In the genomic region with DNA sequence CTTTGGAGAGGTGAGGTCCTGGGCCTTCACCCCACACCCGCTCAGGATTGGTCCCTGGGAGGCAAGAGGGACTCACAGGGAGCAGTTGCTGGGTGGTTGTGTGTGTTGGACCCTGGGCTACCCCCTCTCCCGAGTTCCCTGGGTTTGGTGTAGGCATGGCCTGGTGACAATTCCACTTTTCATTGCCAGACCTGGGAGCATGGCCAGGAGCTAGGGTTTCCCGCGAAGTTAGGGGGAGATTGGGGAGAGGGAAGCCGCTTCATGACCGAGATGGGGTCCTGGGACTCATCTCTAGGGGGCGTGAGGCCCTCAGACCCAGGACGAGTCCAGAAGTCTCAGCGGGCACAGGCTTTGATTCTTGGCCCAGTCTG, we compare ENCODE assay signal across 9 cellular contexts. TPM values are rescaled to one million over a fixed set of nuclear protein-coding genes. Genes with fewer than 3 reads are reported as not detected.
DNase-seq lines count a peak whose midpoint lies in the region; ATAC-seq and TF ChIP-seq lines count a peak whose summit lies in the region.
"Had no signal": no experiment of that assay in that cellular context is flagged by ENCODE, and none has a peak within 500 bp of the region (broad histone marks: within the 10 kb centered on the region; RNA-seq: fewer than 3 reads in every experiment).

No MANE protein-coding gene starts in this region.

- no peaks in the 10 kb centered on the region for H3K9me2 ChIP-seq in SU-DHL-6 (replicated peaks; ENCODE audit: insufficient read depth, low read length)

- H3K9ac ChIP-seq in SU-DHL-6 (ENCODE audit: low read length) = peak overlapping the region; percentile 91

- H3K27ac ChIP-seq in SU-DHL-6 (ENCODE audit: low read depth, low read length) (peak overlapping the region; percentile 96), skin epidermis (peak overlapping the region in 20 of 21 experiments; percentile 12 to 84 (median 70))

- peak; percentile 46 for TF ChIP-seq CTCF in SU-DHL-6 (IDR thresholded peaks at IDR 0.05; ENCODE audit: insufficient read depth, low read length, poor library complexity, severe bottlenecking)

- ATAC-seq in HG03159 (IDR thresholded peaks at IDR 0.05; ENCODE audit: unreplicated experiment) (no peak), GM19463 (IDR thresholded peaks at IDR 0.05; ENCODE audit: unreplicated experiment) (no peak)

- H3K4me2 ChIP-seq in SU-DHL-6 (ENCODE audit: low read depth, low read length, poor library complexity, severe bottlenecking) = peak overlapping the region; percentile 95

- H3K9me3 ChIP-seq in SU-DHL-6 (ENCODE audit: insufficient read depth, low read length) = no peaks in the 10 kb centered on the region

- no peaks in the 10 kb centered on the region for H4K20me1 ChIP-seq in SU-DHL-6 (ENCODE audit: low read depth, low read length)

- H2AFZ ChIP-seq in SU-DHL-6 (ENCODE audit: low read depth, low read length, severe bottlenecking) = no peak overlapping the region

- H3K79me2 ChIP-seq in SU-DHL-6 (ENCODE audit: insufficient read depth, low read length) = peaks cover 47% of the 10 kb centered on the region

- peaks cover 53% of the 10 kb centered on the region for H3F3A ChIP-seq in SU-DHL-6 (ENCODE audit: insufficient read depth)

- peak overlapping the region; percentile 77 for H3K4me3 ChIP-seq in H7 (ENCODE audit: insufficient read depth, low read depth, low read length)
- H3K4me3 ChIP-seq in SU-DHL-6 (ENCODE audit: insufficient read depth, low read length, poor library complexity, severe bottlenecking) = peak overlapping the region; percentile 80
- H3K4me3 ChIP-seq in iPS-11a (ENCODE audit: low read depth, low read length) = peak overlapping the region; percentile 76
- peak overlapping the region; percentile 44 to 59 (median 52) for H3K4me3 ChIP-seq in skin epidermis

- H3K36me3 ChIP-seq in H7 (replicated peaks; ENCODE audit: control insufficient read depth, insufficient read depth, low read length) (no peaks in the 10 kb centered on the region), SU-DHL-6 (ENCODE audit: low read length) (no peaks in the 10 kb centered on the region)

- DNase-seq in H7 (peak; percentile 77), amniotic stem cell (lab: John Stamatoyannopoulos, UW) (no peak)
- DNase-seq in activated CD4-positive, CD25-positive, alpha-beta regulatory T cell treated with anti-CD3 and anti-CD28 coated beads, Interleukin-2, amount 50 U/mL, for 72 hours = no peak
- DNase-seq: SIG-M5 had no signal

- H3K27me3 ChIP-seq in H7 (ENCODE audit: control insufficient read depth, insufficient read depth, low read length) = no peaks in the 10 kb centered on the region
- no peaks in the 10 kb centered on the region for H3K27me3 ChIP-seq in SU-DHL-6 (ENCODE audit: low read length)

RNA-seq across cellular contexts. Expression of a gene that starts 0.6 kb away (rescaled TPM):
- total RNA-seq in H7 (2014; rRNA removed; shearing (Covaris generic)) = 51.9 and 53.2 TPM in 2 replicates

RNA-seq across cellular contexts. Expression of a gene that starts 37.7 kb away (rescaled TPM):
- total RNA-seq in H7 (2014; rRNA removed; shearing (Covaris generic)) = 151 and 252 TPM in 2 replicates
